Comparison of ENCODE assay signal across 1 cellular context in genomic region chr9:95004452-95005275, GRCh38.
TF ChIP-seq lines count a peak whose summit lies in the region.

No MANE protein-coding gene starts in this region.

TF ChIP-seq in K562, 482 proteins besides CTCF, POLR2A, EP300 and RAD21 (continued from another document):
- no peak for TF ChIP-seq BCLAF1 (IDR thresholded peaks at IDR 0.05; ENCODE audit: borderline replicate concordance in 1 of 2, control insufficient read depth in 1 of 2, low read depth in 2 of 2, low read length in 1 of 2)
- TF ChIP-seq ZNF232 (CRISPR knock-in tag; IDR thresholded peaks at IDR 0.05): no peak
- TF ChIP-seq POLR2AphosphoS2 (IDR thresholded peaks at IDR 0.05; ENCODE audit: low read length): no peak
- TF ChIP-seq HMGXB4 (CRISPR knock-in tag; IDR thresholded peaks at IDR 0.05): no peak
- peak; percentile 31 to 62; a peak in 1 of 4 replicates for TF ChIP-seq UBTF (IDR thresholded peaks at IDR 0.05; ENCODE audit: borderline replicate concordance in 1 of 2, low read depth in 2 of 2, low read length in 2 of 2)
- TF ChIP-seq HCFC1 (IDR thresholded peaks at IDR 0.05; ENCODE audit: low read depth, low read length): peak; percentile 19; the same call in 1 of the 2 replicates
TF ChIP-seq in K562: peak in this region for 21.
